Comparison of ENCODE assay signal across 27 cellular contexts in the genomic region with DNA sequence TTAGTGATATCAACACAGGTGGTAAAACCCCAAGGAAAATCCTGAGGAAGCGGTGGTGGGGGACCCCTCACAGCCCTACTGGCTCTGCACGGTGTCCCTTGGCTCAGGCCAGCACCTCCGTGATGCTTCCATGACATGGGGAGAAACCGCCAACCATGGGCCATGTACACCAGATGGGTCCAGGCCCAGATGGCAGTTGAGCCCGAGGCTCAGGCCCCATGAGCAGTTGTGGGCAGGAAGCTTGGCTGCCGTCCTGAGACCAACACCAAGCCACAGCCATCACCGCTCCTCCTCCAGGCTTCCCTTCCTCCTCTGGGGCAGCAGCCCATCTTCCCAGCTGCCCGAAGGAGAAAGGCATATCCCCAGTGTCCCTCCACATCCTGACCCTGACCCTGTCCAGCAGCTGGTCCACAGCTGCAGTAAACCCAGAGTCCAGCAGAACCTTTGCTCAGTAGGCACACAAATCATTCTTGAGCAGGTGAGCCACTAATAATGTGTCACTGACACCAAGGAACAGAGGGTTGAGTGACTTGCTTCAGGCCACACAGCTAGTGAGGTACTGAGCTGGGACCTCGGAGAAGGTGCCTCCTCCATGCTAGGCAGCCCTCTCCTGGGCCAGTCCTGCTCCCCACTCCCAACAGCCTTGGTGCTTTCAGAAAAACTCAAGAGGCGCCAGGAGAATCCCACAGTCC.
DNase-seq lines count a peak whose midpoint lies in the region; ATAC-seq lines count a peak whose summit lies in the region.
"Had no signal": no experiment of that assay in that cellular context is flagged by ENCODE, and none has a peak within 500 bp of the region (broad histone marks: within the 10 kb centered on the region; RNA-seq: fewer than 3 reads in every experiment).

No MANE protein-coding gene starts in this region.

- H3K27me3 ChIP-seq in BLaER1 (no peaks in the 10 kb centered on the region; the same call in 1 of the 2 replicates), SJCRH30 (no peaks in the 10 kb centered on the region)
- H3K27me3 ChIP-seq: ascending aorta, cardiac muscle cell, thyroid gland had no signal

- H3K4me2 ChIP-seq in BLaER1: peak overlapping the region; percentile 86
- H3K4me2 ChIP-seq: A549, PC-9 had no signal

- H3K9me3 ChIP-seq in BLaER1 (no peaks in the 10 kb centered on the region), SJCRH30 (replicated peaks) (no peaks in the 10 kb centered on the region; the same call in 1 of the 2 replicates)
- H3K9me3 ChIP-seq: A549, ascending aorta, HAP-1, left ventricle myocardium inferior, psoas muscle, thyroid gland had no signal

- H3K9ac ChIP-seq in BLaER1: no peak overlapping the region

- peak overlapping the region; percentile 23; the same call in 1 of the 2 replicates for H3K27ac ChIP-seq in BLaER1
- peak overlapping the region; percentile 79 for H3K27ac ChIP-seq in SJCRH30
- H3K27ac ChIP-seq: A549, ascending aorta, cardiac muscle cell, left ventricle myocardium inferior, PC-9, psoas muscle, thyroid gland had no signal

- peaks cover 63% of the 10 kb centered on the region for H3K4me1 ChIP-seq in BLaER1
- peaks cover 34% of the 10 kb centered on the region for H3K4me1 ChIP-seq in SJCRH30
- H3K4me1 ChIP-seq: A549, ascending aorta, HAP-1, left ventricle myocardium inferior, thyroid gland had no signal

- H3K4me3 ChIP-seq in BLaER1: no peak overlapping the region
- H3K4me3 ChIP-seq in SJCRH30: no peak overlapping the region
- H3K4me3 ChIP-seq: A549, ascending aorta, cardiac muscle cell, HAP-1, left ventricle myocardium inferior, PC-9, psoas muscle, thyroid gland had no signal

- peaks cover 8% of the 10 kb centered on the region for H4K20me1 ChIP-seq in BLaER1

- no peaks in the 10 kb centered on the region for H3K36me3 ChIP-seq in BLaER1
- H3K36me3 ChIP-seq in SJCRH30: no peaks in the 10 kb centered on the region
- H3K36me3 ChIP-seq: ascending aorta, cardiac muscle cell, HAP-1, left ventricle myocardium inferior, thyroid gland had no signal

- ATAC-seq in GM19395 (IDR thresholded peaks at IDR 0.05; ENCODE audit: unreplicated experiment): no peak
- ATAC-seq: A549, sciatic nerve, T-cell had no signal

- peak; percentile 31 for DNase-seq in M059J (ENCODE audit: low read depth)
- peak; percentile 60 to 67 for DNase-seq in SJCRH30
- peak; percentile 54 for DNase-seq in myocyte (ENCODE audit: low read depth)
- DNase-seq in SKM-1 (lab: John Stamatoyannopoulos, UW; ENCODE audit: unreplicated experiment): no peak
- DNase-seq in NCI-H345 treated with DMSO at 0.1 percent for 48 hours (lab: John Stamatoyannopoulos, UW; ENCODE audit: unreplicated experiment): no peak
- no peak for DNase-seq in pons (ENCODE audit: low spot score)
- DNase-seq: activated CD4-positive, alpha-beta T cell treated with anti-CD3 and anti-CD28 coated beads for 48 hours; activated effector memory CD4-positive, alpha-beta T cell treated with anti-CD3 and anti-CD28 coated beads, Interleukin-2, amount 50 U/mL, for 16 hours; activated naive CD8-positive, alpha-beta T cell treated with anti-CD3 and anti-CD28 coated beads for 36 hours; CD4-positive, alpha-beta memory T cell; left ventricle myocardium inferior; naive B cell; NCI-H1092 treated with DMSO at 0.1 percent for 48 hours; NK-92 treated with Interleukin-12 subunit alpha and Interleukin-12 subunit beta, amount 100 ng/mL, for 24 hours; PC-9; stimulated activated CD4-positive, alpha-beta T cell treated with anti-CD3 and anti-CD28 coated beads, Interleukin-12 subunit alpha, Interleukin-12 subunit beta, amount 100 ng/mL, for 4 hours; stimulated activated CD4-positive, alpha-beta T cell treated with anti-CD3 and anti-CD28 coated beads, Interleukin-2, amount 100 ng/mL, for 48 hours; T-cell; thyroid gland had no signal

Comparison
In these comparisons a context has a peak if more than half of its experiments do, and no peak if none do; other contexts are left out.
1. DNase-seq: peak in M059J (single experiment), SJCRH30 (2 of 2) and myocyte (single experiment); none in SKM-1 (single experiment), NCI-H345 treated with DMSO at 0.1 percent for 48 hours (single experiment) and pons (single experiment).